1 cellular context compared by ENCODE assay signal in the genomic region with DNA sequence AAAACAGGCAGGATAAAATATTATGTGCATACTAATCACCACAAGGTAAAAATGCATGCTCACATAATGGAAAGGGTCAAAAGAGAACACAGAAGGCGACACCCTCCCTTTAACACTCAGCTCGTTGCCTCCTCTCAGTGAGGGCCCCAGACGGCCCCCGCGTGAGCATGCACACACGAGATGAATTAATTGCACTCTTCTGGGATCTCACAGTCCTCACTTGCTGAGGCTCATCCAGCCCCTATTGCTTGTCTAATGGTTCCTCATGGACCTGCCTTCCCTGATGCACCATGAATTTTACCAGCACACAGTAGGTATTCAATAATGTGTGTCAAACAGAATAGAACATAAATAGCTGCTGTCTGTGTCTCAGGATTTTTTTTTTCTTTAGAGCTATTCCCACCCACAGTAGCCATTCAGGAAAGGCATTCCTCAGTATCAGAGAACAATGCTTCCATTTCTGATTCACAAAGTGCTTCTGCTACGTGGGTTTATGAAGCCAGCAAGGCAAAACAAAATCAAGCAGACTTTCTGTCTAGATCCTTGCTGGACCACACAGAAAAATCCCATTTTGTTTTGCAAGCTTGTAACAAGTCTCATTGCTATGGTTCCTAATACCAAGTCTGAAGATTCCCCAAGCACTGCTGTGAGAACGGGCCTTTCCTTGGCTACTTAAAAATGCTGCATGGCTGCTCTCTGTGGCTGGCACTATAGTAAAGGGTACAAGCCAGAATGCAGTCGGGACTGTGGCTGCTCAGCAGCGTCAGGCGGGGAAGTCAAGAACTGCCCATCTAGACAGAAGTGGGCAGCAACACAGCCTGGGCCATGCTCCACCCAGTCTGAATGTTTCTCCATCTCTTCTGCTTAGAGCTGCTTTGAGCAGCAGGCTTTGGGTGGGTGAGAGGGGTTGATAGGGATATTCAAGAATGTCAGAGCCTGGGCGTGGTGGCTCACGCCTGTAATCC.
TF ChIP-seq lines count a peak whose summit lies in the region.

No MANE protein-coding gene starts in this region.

TF ChIP-seq in K562, 482 proteins besides CTCF, POLR2A, EP300 and RAD21:
- TF ChIP-seq HMG20A (CRISPR knock-in tag; conservative IDR thresholded peaks at IDR 0.05) (no peak), NFYB (IDR thresholded peaks at IDR 0.05; ENCODE audit: extremely low read depth, insufficient read length) (no peak), PRPF4 (IDR thresholded peaks at IDR 0.05; ENCODE audit: insufficient read depth, low read depth, low read length, poor library complexity, severe bottlenecking) (no peak), ZKSCAN1 (IDR thresholded peaks at IDR 0.05; ENCODE audit: low read depth, low read length) (peak; percentile 63), BRD4 (IDR thresholded peaks at IDR 0.05) (no peak)
- TF ChIP-seq, protein P1, sequence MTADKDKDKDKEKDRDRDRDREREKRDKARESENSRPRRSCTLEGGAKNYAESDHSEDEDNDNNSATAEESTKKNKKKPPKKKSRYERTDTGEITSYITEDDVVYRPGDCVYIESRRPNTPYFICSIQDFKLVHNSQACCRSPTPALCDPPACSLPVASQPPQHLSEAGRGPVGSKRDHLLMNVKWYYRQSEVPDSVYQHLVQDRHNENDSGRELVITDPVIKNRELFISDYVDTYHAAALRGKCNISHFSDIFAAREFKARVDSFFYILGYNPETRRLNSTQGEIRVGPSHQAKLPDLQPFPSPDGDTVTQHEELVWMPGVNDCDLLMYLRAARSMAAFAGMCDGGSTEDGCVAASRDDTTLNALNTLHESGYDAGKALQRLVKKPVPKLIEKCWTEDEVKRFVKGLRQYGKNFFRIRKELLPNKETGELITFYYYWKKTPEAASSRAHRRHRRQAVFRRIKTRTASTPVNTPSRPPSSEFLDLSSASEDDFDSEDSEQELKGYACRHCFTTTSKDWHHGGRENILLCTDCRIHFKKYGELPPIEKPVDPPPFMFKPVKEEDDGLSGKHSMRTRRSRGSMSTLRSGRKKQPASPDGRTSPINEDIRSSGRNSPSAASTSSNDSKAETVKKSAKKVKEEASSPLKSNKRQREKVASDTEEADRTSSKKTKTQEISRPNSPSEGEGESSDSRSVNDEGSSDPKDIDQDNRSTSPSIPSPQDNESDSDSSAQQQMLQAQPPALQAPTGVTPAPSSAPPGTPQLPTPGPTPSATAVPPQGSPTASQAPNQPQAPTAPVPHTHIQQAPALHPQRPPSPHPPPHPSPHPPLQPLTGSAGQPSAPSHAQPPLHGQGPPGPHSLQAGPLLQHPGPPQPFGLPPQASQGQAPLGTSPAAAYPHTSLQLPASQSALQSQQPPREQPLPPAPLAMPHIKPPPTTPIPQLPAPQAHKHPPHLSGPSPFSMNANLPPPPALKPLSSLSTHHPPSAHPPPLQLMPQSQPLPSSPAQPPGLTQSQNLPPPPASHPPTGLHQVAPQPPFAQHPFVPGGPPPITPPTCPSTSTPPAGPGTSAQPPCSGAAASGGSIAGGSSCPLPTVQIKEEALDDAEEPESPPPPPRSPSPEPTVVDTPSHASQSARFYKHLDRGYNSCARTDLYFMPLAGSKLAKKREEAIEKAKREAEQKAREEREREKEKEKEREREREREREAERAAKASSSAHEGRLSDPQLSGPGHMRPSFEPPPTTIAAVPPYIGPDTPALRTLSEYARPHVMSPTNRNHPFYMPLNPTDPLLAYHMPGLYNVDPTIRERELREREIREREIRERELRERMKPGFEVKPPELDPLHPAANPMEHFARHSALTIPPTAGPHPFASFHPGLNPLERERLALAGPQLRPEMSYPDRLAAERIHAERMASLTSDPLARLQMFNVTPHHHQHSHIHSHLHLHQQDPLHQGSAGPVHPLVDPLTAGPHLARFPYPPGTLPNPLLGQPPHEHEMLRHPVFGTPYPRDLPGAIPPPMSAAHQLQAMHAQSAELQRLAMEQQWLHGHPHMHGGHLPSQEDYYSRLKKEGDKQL (CRISPR knock-in tag; IDR thresholded peaks at IDR 0.05; ENCODE audit: borderline replicate concordance) = no peak
- TF ChIP-seq, protein P2, sequence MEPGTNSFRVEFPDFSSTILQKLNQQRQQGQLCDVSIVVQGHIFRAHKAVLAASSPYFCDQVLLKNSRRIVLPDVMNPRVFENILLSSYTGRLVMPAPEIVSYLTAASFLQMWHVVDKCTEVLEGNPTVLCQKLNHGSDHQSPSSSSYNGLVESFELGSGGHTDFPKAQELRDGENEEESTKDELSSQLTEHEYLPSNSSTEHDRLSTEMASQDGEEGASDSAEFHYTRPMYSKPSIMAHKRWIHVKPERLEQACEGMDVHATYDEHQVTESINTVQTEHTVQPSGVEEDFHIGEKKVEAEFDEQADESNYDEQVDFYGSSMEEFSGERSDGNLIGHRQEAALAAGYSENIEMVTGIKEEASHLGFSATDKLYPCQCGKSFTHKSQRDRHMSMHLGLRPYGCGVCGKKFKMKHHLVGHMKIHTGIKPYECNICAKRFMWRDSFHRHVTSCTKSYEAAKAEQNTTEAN (CRISPR knock-in tag; IDR thresholded peaks at IDR 0.05) = no peak
- TF ChIP-seq, protein P3, sequence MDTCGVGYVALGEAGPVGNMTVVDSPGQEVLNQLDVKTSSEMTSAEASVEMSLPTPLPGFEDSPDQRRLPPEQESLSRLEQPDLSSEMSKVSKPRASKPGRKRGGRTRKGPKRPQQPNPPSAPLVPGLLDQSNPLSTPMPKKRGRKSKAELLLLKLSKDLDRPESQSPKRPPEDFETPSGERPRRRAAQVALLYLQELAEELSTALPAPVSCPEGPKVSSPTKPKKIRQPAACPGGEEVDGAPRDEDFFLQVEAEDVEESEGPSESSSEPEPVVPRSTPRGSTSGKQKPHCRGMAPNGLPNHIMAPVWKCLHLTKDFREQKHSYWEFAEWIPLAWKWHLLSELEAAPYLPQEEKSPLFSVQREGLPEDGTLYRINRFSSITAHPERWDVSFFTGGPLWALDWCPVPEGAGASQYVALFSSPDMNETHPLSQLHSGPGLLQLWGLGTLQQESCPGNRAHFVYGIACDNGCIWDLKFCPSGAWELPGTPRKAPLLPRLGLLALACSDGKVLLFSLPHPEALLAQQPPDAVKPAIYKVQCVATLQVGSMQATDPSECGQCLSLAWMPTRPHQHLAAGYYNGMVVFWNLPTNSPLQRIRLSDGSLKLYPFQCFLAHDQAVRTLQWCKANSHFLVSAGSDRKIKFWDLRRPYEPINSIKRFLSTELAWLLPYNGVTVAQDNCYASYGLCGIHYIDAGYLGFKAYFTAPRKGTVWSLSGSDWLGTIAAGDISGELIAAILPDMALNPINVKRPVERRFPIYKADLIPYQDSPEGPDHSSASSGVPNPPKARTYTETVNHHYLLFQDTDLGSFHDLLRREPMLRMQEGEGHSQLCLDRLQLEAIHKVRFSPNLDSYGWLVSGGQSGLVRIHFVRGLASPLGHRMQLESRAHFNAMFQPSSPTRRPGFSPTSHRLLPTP (IDR thresholded peaks at IDR 0.05; ENCODE audit: borderline replicate concordance, extremely low read depth, insufficient read length) = no peak
